Comparison of ENCODE assay signal across 8 cellular contexts in the genomic region with DNA sequence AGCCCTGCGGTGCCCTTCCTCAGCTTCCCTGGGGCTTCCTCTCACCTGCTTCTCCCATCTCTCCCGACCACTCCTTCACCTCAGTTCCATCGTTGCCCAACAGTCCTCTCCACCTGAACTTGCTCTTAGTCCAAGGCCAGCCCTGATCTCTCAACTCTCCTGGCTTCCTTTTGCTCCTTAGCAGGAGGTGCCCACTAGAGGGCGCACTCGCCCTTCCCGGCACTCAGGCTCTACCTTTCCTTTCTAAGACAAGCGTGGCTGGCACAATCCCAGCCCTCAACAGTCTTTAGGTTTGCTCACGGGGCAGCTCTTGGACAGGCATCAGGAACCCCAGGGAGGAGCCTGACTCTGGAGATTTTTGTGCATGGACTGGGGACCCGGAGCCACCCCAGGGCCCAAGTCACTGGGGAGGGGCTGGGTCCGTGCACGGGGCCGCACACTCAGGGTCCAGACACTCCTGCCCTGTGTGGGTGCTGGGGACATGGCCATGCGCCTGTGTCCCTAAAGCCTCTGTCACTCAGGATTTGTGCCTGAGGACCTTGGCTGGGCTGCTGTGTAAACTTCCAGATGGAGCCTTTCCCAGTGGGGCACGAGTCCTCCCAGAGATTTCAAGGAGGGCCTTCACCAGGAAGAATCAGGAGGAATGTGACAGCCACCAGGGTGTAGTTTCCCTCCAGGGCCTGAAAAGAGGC. TPM values are rescaled to one million over a fixed set of nuclear protein-coding genes. Genes with fewer than 3 reads are reported as not detected.
DNase-seq lines count a peak whose midpoint lies in the region; ATAC-seq and TF ChIP-seq lines count a peak whose summit lies in the region.

No MANE protein-coding gene starts in this region.

- no peaks in the 10 kb centered on the region for H3K9me3 ChIP-seq in fibroblast of lung (ENCODE audit: control insufficient read depth, insufficient read depth, low read depth, low read length)
- H3K9me3 ChIP-seq in osteoblast (ENCODE audit: low read depth, low read length) = no peaks in the 10 kb centered on the region

- no peak for ATAC-seq in GM19395 (IDR thresholded peaks at IDR 0.05; ENCODE audit: unreplicated experiment)

- no peaks in the 10 kb centered on the region for H3K79me2 ChIP-seq in fibroblast of lung (ENCODE audit: control insufficient read depth, insufficient read depth, low read length)
- H3K79me2 ChIP-seq in osteoblast (ENCODE audit: insufficient read depth, low read length) = no peaks in the 10 kb centered on the region

- H2AFZ ChIP-seq in fibroblast of lung (ENCODE audit: low read length) (no peak overlapping the region), osteoblast (ENCODE audit: low read length) (no peak overlapping the region)

- H3K27ac ChIP-seq in fibroblast of lung (ENCODE audit: insufficient read depth, low read length) (no peak overlapping the region), osteoblast (ENCODE audit: low read depth, low read length) (no peak overlapping the region)

- H3K27me3 ChIP-seq in fibroblast of lung (ENCODE audit: control insufficient read depth, insufficient read depth, low read length) = no peaks in the 10 kb centered on the region
- H3K27me3 ChIP-seq in osteoblast (ENCODE audit: insufficient read depth, low read length) = peaks cover 7% of the 10 kb centered on the region

- H3K4me3 ChIP-seq in fibroblast of lung (replicated peaks in 1 of 4; ENCODE audit: control extremely low read depth in 1 of 4, insufficient read depth in 1 of 4, low read depth in 3 of 4, low read length in 4 of 4) (no peak overlapping the region), osteoblast (ENCODE audit: insufficient read depth, low read length) (no peak overlapping the region)

- in situ Hi-C loops in GM13976 (cut with MboI; ENCODE audit: low sequenced_read_pairs, unreplicated experiment) = no loop called here

- no peak overlapping the region for H3K9ac ChIP-seq in fibroblast of lung (ENCODE audit: insufficient read depth, low read length)

- no peaks in the 10 kb centered on the region for H3K4me1 ChIP-seq in fibroblast of lung (ENCODE audit: control insufficient read depth, extremely low read depth, insufficient read depth, low read length)
- no peaks in the 10 kb centered on the region for H3K4me1 ChIP-seq in osteoblast (ENCODE audit: insufficient read depth, low read length)

- H3K36me3 ChIP-seq in fibroblast of lung (ENCODE audit: control insufficient read depth, insufficient read depth, low read length) (no peaks in the 10 kb centered on the region), osteoblast (ENCODE audit: insufficient read depth, low read length) (no peaks in the 10 kb centered on the region)

- DNase-seq in AG09319 (ENCODE audit: extremely low read depth, low read depth) (no peak), GM13976 (ENCODE audit: low spot score) (peak; percentile 85), NCI-H460 (ENCODE audit: extremely low read depth, low read depth) (peak; percentile 22), fibroblast of lung (ENCODE audit: low read depth in 2 of 2) (peak; percentile 2 to 5), osteoblast (ENCODE audit: insufficient read length, low spot score, missing footprints) (peak; percentile 50), occipital lobe (lab: John Stamatoyannopoulos, UW) (no peak)
- peak; percentile 79 for DNase-seq in activated CD8-positive, alpha-beta memory T cell treated with anti-CD3 and anti-CD28 coated beads for 24 hours

- no peak overlapping the region for H3K4me2 ChIP-seq in fibroblast of lung (ENCODE audit: extremely low read depth, insufficient read depth, low read length)
- H3K4me2 ChIP-seq in osteoblast (ENCODE audit: insufficient read depth, low read length) = no peak overlapping the region

- TF ChIP-seq CTCF in AG09319 (IDR thresholded peaks at IDR 0.05; ENCODE audit: low read depth, low read length) = peak; percentile 62
- TF ChIP-seq CTCF in GM13976 (IDR thresholded peaks at IDR 0.05; ENCODE audit: borderline replicate concordance, control extremely low read depth, extremely low read depth, insufficient read depth, missing control alignments) = peak; percentile 82
- TF ChIP-seq CTCF in fibroblast of lung (conservative IDR thresholded peaks at IDR 0.05 in 1 of 2, IDR thresholded peaks at IDR 0.05 in 1 of 2; ENCODE audit: low read depth in 1 of 2, low read length in 2 of 2) = peak; percentile 58 to 59
- peak; percentile 72 for TF ChIP-seq CTCF in osteoblast (IDR thresholded peaks at IDR 0.05; ENCODE audit: extremely low read depth, low read depth, low read length)

- no peaks in the 10 kb centered on the region for H4K20me1 ChIP-seq in fibroblast of lung (ENCODE audit: control insufficient read depth, extremely low read depth, insufficient read depth, low read length)
- peaks cover 5% of the 10 kb centered on the region for H4K20me1 ChIP-seq in osteoblast (ENCODE audit: insufficient read depth, low read length)

RNA-seq across cellular contexts. Expression of a gene that starts 12.1 kb away (rescaled TPM):
- total RNA-seq in NCI-H460 (2014; rRNA removed; shearing (Covaris generic)) = not detected in 2 replicates
- not detected in 2 replicates for polyA plus RNA-seq in NCI-H460 (2014; cell fraction: nucleus; rRNA removed)
- total RNA-seq in fibroblast of lung = not detected in 2 replicates
- not detected in 2 replicates for polyA plus RNA-seq in fibroblast of lung
- not detected in 2 replicates for polyA plus RNA-seq in fibroblast of lung (2012)
- not detected in 2 replicates for polyA minus RNA-seq in fibroblast of lung (ENCODE audit: low replicate concordance)
- total RNA-seq in osteoblast = not detected in 2 replicates
- not detected for total RNA-seq in occipital lobe

Comparison
In these comparisons a context has a peak if more than half of its experiments do, and no peak if none do; other contexts are left out.
1. DNase-seq: peak in GM13976 (single experiment), NCI-H460 (single experiment), activated CD8-positive, alpha-beta memory T cell treated with anti-CD3 and anti-CD28 coated beads for 24 hours (single experiment), fibroblast of lung (2 of 2) and osteoblast (single experiment); none in AG09319 (single experiment) and occipital lobe (single experiment).
2. Peak in every context shown above with its lines, with median percentiles within 50 percentile points of each other: CTCF ChIP-seq.